Comparison of ENCODE assay signal across 21 cellular contexts in the genomic region with DNA sequence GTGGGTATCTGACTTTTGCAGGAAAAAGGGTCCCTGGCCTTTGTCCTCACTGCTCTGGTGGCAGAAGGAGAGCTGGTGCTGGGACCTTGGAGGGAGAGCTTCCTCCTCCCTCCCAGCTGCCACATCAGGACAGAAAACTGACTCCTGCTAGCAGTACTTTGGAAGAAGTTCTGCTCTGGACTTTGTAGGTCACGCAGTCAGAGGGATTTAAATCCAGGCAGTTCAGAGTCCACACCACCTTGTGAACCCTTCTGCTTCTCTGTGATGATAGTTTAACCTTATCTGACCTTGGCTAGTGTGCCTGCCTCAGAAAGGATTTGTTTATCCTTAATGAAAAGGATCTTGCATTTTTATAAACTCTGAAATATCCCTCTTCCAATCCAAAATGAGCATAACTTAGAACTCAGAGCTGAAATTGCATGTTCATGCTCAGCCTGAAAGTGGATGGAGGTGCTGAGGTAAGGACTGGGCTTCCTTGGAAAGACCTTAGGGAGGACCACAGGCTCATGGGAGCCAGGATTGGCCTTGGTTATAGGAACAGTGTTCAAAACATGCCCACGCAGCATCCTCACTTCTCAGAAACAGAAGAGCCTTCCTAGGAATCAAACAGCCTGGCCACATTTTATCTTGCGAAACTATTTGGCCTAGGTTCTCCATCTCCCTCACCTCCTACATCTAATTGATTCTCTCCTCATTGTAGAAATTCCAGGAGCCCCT.
DNase-seq lines count a peak whose midpoint lies in the region; ATAC-seq, FAIRE-seq and TF ChIP-seq lines count a peak whose summit lies in the region.
"Had no signal": no experiment of that assay in that cellular context is flagged by ENCODE, and none has a peak within 500 bp of the region (broad histone marks: within the 10 kb centered on the region; RNA-seq: fewer than 3 reads in every experiment).

No MANE protein-coding gene starts in this region.

- POLR2A ChIA-PET in IMR-90 (lab: Charles Lee; ENCODE audit: unreplicated experiment) = no interaction called here

- H3K18ac ChIP-seq in IMR-90 (ENCODE audit: low read depth, low read length) = peak overlapping the region; percentile 42

- H2AK5ac ChIP-seq in IMR-90 (ENCODE audit: low read depth, low read length) = peak overlapping the region; percentile 48; the same call in 1 of the 2 replicates

- ATAC-seq in IMR-90 (ENCODE audit: low read depth) = peak; percentile 49
- ATAC-seq in T-helper 17 cell = no peak
- ATAC-seq: activated T-cell treated with anti-CD3 and anti-CD28 coated beads, Interleukin-2, amount 50 U/mL, for 72 hours; GM12878 had no signal

- H4K8ac ChIP-seq in IMR-90 (ENCODE audit: low read depth in 2 of 2, low read length in 2 of 2) = peak overlapping the region in 1 of 2 experiments; percentile 62; a peak in 3 of 4 replicates

- no peak overlapping the region for H2AK9ac ChIP-seq in IMR-90 (replicated peaks; ENCODE audit: low read depth, low read length, poor library complexity)

- CTCF ChIA-PET in IMR-90 (lab: Yijun Ruan, JAX) = interaction anchor here (0.6 kb wide), 2 partner anchors 15 to 593 kb away, joined by 3 to 4 read pairs; no protein-coding TSS in a partner anchor

- H3K27me3 ChIP-seq in IMR-90 (ENCODE audit: control insufficient read depth, insufficient read depth, low read length) (0 out of 2 replicates have a peak, but pooled peaks cover 1% of the 10 kb centered on the region), hepatocyte (no peaks in the 10 kb centered on the region), small intestine (ENCODE audit: control insufficient read depth in 2 of 2, insufficient read depth in 2 of 2, low read length in 2 of 2) (no peaks in the 10 kb centered on the region)
- H3K27me3 ChIP-seq: ascending aorta, esophagus muscularis mucosa had no signal

- H2BK5ac ChIP-seq in IMR-90 (ENCODE audit: low read depth, low read length, poor library complexity, severe bottlenecking) = no peak overlapping the region

- DNase-seq in IMR-90 (no peak), hepatocyte (ENCODE audit: low spot score) (peak; percentile 10), small intestine (peak; percentile 64), T-helper 17 cell (no peak), NCI-H446 (lab: John Stamatoyannopoulos, UW) (no peak), H4 (ENCODE audit: low spot score) (no peak)
- DNase-seq: activated CD4-positive, alpha-beta T cell treated with anti-CD3 and anti-CD28 coated beads for 48 hours; activated naive CD4-positive, alpha-beta T cell treated with anti-CD3 and anti-CD28 coated beads, Interleukin-2, amount 10 ng/mL, durations not matched to agents 7 days and 5 days; activated T-cell treated with anti-CD3 and anti-CD28 coated beads, Interleukin-2, amount 50 U/mL, for 72 hours; cerebellar nuclear complex; DND-41; effector CD8-positive, alpha-beta T cell; naive thymus-derived CD4-positive, alpha-beta T cell; NCI-H1092; NCI-H2029; NCI-H345 had no signal

- H3K4me2 ChIP-seq in IMR-90 (ENCODE audit: low read depth, low read length) = no peak overlapping the region; the same call in 1 of the 2 replicates
- H3K4me2 ChIP-seq in hepatocyte = no peak overlapping the region

- no peaks in the 10 kb centered on the region for H3K9me3 ChIP-seq in IMR-90 (ENCODE audit: control insufficient read depth, insufficient read depth, low read length)
- H3K9me3 ChIP-seq in hepatocyte (ENCODE audit: low read depth) = no peaks in the 10 kb centered on the region
- no peaks in the 10 kb centered on the region for H3K9me3 ChIP-seq in small intestine (ENCODE audit: control insufficient read depth, low read depth)
- H3K9me3 ChIP-seq in T-helper 17 cell (ENCODE audit: control insufficient read depth, low read length, poor library complexity, severe bottlenecking) = no peaks in the 10 kb centered on the region
- H3K9me3 ChIP-seq: ascending aorta, esophagus muscularis mucosa had no signal

- H3K4me1 ChIP-seq in IMR-90 (ENCODE audit: control insufficient read depth, insufficient read depth, low read length) = peaks cover 13% of the 10 kb centered on the region
- no peaks in the 10 kb centered on the region for H3K4me1 ChIP-seq in hepatocyte (ENCODE audit: insufficient read depth)
- H3K4me1 ChIP-seq in small intestine (ENCODE audit: control insufficient read depth in 2 of 2, insufficient read depth in 1 of 2, low read depth in 1 of 2, low read length in 1 of 2) = peaks cover 0 to 4% of the 10 kb centered on the region in 2 donors

- H3K9me2 ChIP-seq in hepatocyte (replicated peaks; ENCODE audit: insufficient read depth) = no peaks in the 10 kb centered on the region

- no peak for TF ChIP-seq RAD21 in IMR-90 (IDR thresholded peaks at IDR 0.05; ENCODE audit: low read length)

- intact Hi-C loops in IMR-90 (cut with micrococcal nuclease) = no loop called here
- intact Hi-C loops in dendritic cell treated with granulocyte-macrophage colony-stimulating factor and Interleukin-4, amounts not matched to agents 40 ng/mL and 50 ng/mL, for 4 days (cut with micrococcal nuclease) = no loop called here

- peak overlapping the region; percentile 35; the same call in 1 of the 2 replicates for H2BK120ac ChIP-seq in IMR-90 (ENCODE audit: low read depth, low read length)

- peak overlapping the region; percentile 45 for H3K14ac ChIP-seq in IMR-90 (replicated peaks; ENCODE audit: low read depth, low read length)

- peaks cover 21% of the 10 kb centered on the region for H3K27me3 Mint-ChIP-seq in dendritic cell treated with granulocyte-macrophage colony-stimulating factor and Interleukin-4, amounts not matched to agents 40 ng/mL and 50 ng/mL, for 4 days
- peaks cover 74% of the 10 kb centered on the region for H3K27me3 Mint-ChIP-seq in T-helper 17 cell

- in situ Hi-C loops in IMR-90 (cut with MboI; ENCODE audit: low sequenced_read_pairs) = no loop called here

- no peak for FAIRE-seq in small intestine (lab: Jason Lieb, UNC)
- FAIRE-seq: GM12878, HTR-8/SVneo had no signal

- H4K20me1 ChIP-seq in IMR-90 (ENCODE audit: insufficient read depth, low read length) (no peaks in the 10 kb centered on the region), hepatocyte (ENCODE audit: insufficient read depth, poor library complexity, severe bottlenecking) (no peaks in the 10 kb centered on the region)

- H3K56ac ChIP-seq in IMR-90 (ENCODE audit: extremely low read depth, insufficient read depth, low read length) = no peak overlapping the region

- peak overlapping the region; percentile 46 for H2AFZ ChIP-seq in IMR-90 (replicated peaks; ENCODE audit: low read length, poor library complexity)
- H2AFZ ChIP-seq in hepatocyte = no peak overlapping the region

- no peak overlapping the region for H3K4me3 Mint-ChIP-seq in dendritic cell treated with granulocyte-macrophage colony-stimulating factor and Interleukin-4, amounts not matched to agents 40 ng/mL and 50 ng/mL, for 4 days
- no peak overlapping the region for H3K4me3 Mint-ChIP-seq in T-helper 17 cell
- H3K4me3 Mint-ChIP-seq: activated naive CD4-positive, alpha-beta T cell treated with anti-CD3 and anti-CD28 coated beads, Interleukin-2, amount 10 ng/mL, durations not matched to agents 7 days and 5 days; activated T-cell treated with anti-CD3 and anti-CD28 coated beads, Interleukin-2, amount 50 U/mL, for 72 hours; naive thymus-derived CD4-positive, alpha-beta T cell had no signal

- no peaks in the 10 kb centered on the region for H3K79me1 ChIP-seq in IMR-90 (ENCODE audit: low read depth in 1 of 2, low read length in 2 of 2)

- H3K4ac ChIP-seq in IMR-90 (ENCODE audit: low read depth, low read length) = peak overlapping the region; percentile 20; the same call in 1 of the 2 replicates

- BruUV-seq in IMR-90 (replicated peaks; lab: Mats Ljungman, UMichigan) = no TSS peak

- H4K91ac ChIP-seq in IMR-90 (ENCODE audit: insufficient read depth, low read depth, low read length) = no peak overlapping the region; the same call in 1 of the 2 replicates

- no peak overlapping the region for H3K23ac ChIP-seq in IMR-90 (ENCODE audit: low read depth, low read length)

- H3K9ac ChIP-seq in IMR-90 (ENCODE audit: low read depth, low read length) = no peak overlapping the region

- no peaks in the 10 kb centered on the region for H3K36me3 Mint-ChIP-seq in dendritic cell treated with granulocyte-macrophage colony-stimulating factor and Interleukin-4, amounts not matched to agents 40 ng/mL and 50 ng/mL, for 4 days (ENCODE audit: low read depth)
- peaks cover 3% of the 10 kb centered on the region for H3K36me3 Mint-ChIP-seq in T-helper 17 cell (ENCODE audit: low read depth)
- H3K36me3 Mint-ChIP-seq: activated naive CD4-positive, alpha-beta T cell treated with anti-CD3 and anti-CD28 coated beads, Interleukin-2, amount 10 ng/mL, durations not matched to agents 7 days and 5 days; naive thymus-derived CD4-positive, alpha-beta T cell had no signal

- TF ChIP-seq CTCF in IMR-90 (conservative IDR thresholded peaks at IDR 0.05; ENCODE audit: low read depth, low read length) = no peak
- TF ChIP-seq CTCF in hepatocyte (IDR thresholded peaks at IDR 0.05; ENCODE audit: poor library complexity) = no peak

- H3K27ac Mint-ChIP-seq in dendritic cell treated with granulocyte-macrophage colony-stimulating factor and Interleukin-4, amounts not matched to agents 40 ng/mL and 50 ng/mL, for 4 days = peak overlapping the region; percentile 80
- H3K27ac Mint-ChIP-seq in T-helper 17 cell = no peak overlapping the region
- H3K27ac Mint-ChIP-seq: activated naive CD4-positive, alpha-beta T cell treated with anti-CD3 and anti-CD28 coated beads, Interleukin-2, amount 10 ng/mL, durations not matched to agents 7 days and 5 days; activated T-cell treated with anti-CD3 and anti-CD28 coated beads, Interleukin-2, amount 50 U/mL, for 72 hours; naive thymus-derived CD4-positive, alpha-beta T cell had no signal

- peaks cover 33% of the 10 kb centered on the region for H3K4me1 Mint-ChIP-seq in dendritic cell treated with granulocyte-macrophage colony-stimulating factor and Interleukin-4, amounts not matched to agents 40 ng/mL and 50 ng/mL, for 4 days (ENCODE audit: low read depth)
- peaks cover 6% of the 10 kb centered on the region for H3K4me1 Mint-ChIP-seq in T-helper 17 cell
- H3K4me1 Mint-ChIP-seq: activated naive CD4-positive, alpha-beta T cell treated with anti-CD3 and anti-CD28 coated beads, Interleukin-2, amount 10 ng/mL, durations not matched to agents 7 days and 5 days; naive thymus-derived CD4-positive, alpha-beta T cell had no signal

- peak overlapping the region; percentile 27; the same call in 1 of the 2 replicates for H2BK20ac ChIP-seq in IMR-90 (ENCODE audit: low read depth, low read length)

- no peaks in the 10 kb centered on the region for H3K36me3 ChIP-seq in IMR-90 (ENCODE audit: control insufficient read depth, insufficient read depth, low read length)
- H3K36me3 ChIP-seq in hepatocyte (replicated peaks; ENCODE audit: insufficient read depth, low read depth) = no peaks in the 10 kb centered on the region
- no peaks in the 10 kb centered on the region for H3K36me3 ChIP-seq in small intestine (ENCODE audit: control insufficient read depth in 2 of 2, insufficient read depth in 2 of 2, low read length in 2 of 2)
- H3K36me3 ChIP-seq: ascending aorta, esophagus muscularis mucosa had no signal

- no peaks in the 10 kb centered on the region for H3K79me2 ChIP-seq in hepatocyte

- no peak overlapping the region for H2BK15ac ChIP-seq in IMR-90 (ENCODE audit: low read depth, low read length)

- WGBS in IMR-90 (ENCODE audit: extremely low coverage in 2 of 2, insufficient read length in 1 of 2), 2 experiments = 93% methylated on average over 2 of the region's 3 CpGs; no CpG with 5 or more reads in 1 of the 2 experiments
- WGBS in hepatocyte (ENCODE audit: low lambda C conversion rate, missing lambda C conversion rate) = 70% methylated on average over 3 of the region's 3 CpGs
- WGBS in small intestine, 3 donors = 61 to 69% (median 65%) methylated on average over 3 of the region's 3 CpGs

- no peaks in the 10 kb centered on the region for H3K9me1 ChIP-seq in IMR-90 (ENCODE audit: insufficient read depth, low read length)

- TF ChIP-seq POLR2A in IMR-90 (IDR thresholded peaks at IDR 0.05; ENCODE audit: low read depth, low read length) = no peak

- peak overlapping the region; percentile 39; the same call in 1 of the 2 replicates for H3K27ac ChIP-seq in IMR-90 (ENCODE audit: insufficient read depth, low read length)
- no peak overlapping the region for H3K27ac ChIP-seq in hepatocyte
- H3K27ac ChIP-seq in small intestine (ENCODE audit: low read depth in 1 of 2, low read length in 1 of 2) = no peak overlapping the region
- H3K27ac ChIP-seq: esophagus muscularis mucosa had no signal

- H3K9me3 Mint-ChIP-seq in dendritic cell treated with granulocyte-macrophage colony-stimulating factor and Interleukin-4, amounts not matched to agents 40 ng/mL and 50 ng/mL, for 4 days = no peaks in the 10 kb centered on the region
- H3K9me3 Mint-ChIP-seq: activated naive CD4-positive, alpha-beta T cell treated with anti-CD3 and anti-CD28 coated beads, Interleukin-2, amount 10 ng/mL, durations not matched to agents 7 days and 5 days; activated T-cell treated with anti-CD3 and anti-CD28 coated beads, Interleukin-2, amount 50 U/mL, for 72 hours; naive thymus-derived CD4-positive, alpha-beta T cell had no signal

- dilution Hi-C loops in IMR-90 (cut with HindIII; ENCODE audit: low sequenced_read_pairs, unreplicated experiment) = no loop called here

- peak overlapping the region; percentile 75; the same call in 1 of the 2 replicates for H4K5ac ChIP-seq in IMR-90 (ENCODE audit: low read depth, low read length)

- H3K4me3 ChIP-seq in IMR-90 (ENCODE audit: insufficient read depth, low read depth, low read length) = no peak overlapping the region
- no peak overlapping the region for H3K4me3 ChIP-seq in hepatocyte
- H3K4me3 ChIP-seq in small intestine (ENCODE audit: low read depth in 1 of 2, low read length in 2 of 2) = no peak overlapping the region
- H3K4me3 ChIP-seq: ascending aorta, esophagus muscularis mucosa, GM12878 had no signal

Comparison
In these comparisons a context has a peak if more than half of its experiments do, and no peak if none do; other contexts are left out.
1. DNase-seq: peak in hepatocyte (single experiment) and small intestine (single experiment); none in IMR-90 (single experiment), T-helper 17 cell (0 of 3), NCI-H446 (0 of 2) and H4 (single experiment).